In genomic region chr14:77322209-77322902, GRCh38 we compare ENCODE assay signal across 8 cellular contexts. TPM values are rescaled to one million over a fixed set of nuclear protein-coding genes. Genes with fewer than 3 reads are reported as not detected.
A peak's percentile ranks its signal among the peaks of the same experiment; 100 is the strongest.
DNase-seq lines count a peak whose midpoint lies in the region; ATAC-seq, FAIRE-seq and TF ChIP-seq lines count a peak whose summit lies in the region.

No MANE protein-coding gene starts in this region.

- DNase-seq in AG04450 (ENCODE audit: low read depth, low spot score) (no peak), HTR-8/SVneo (ENCODE audit: insufficient read length, low spot score) (no peak), body of pancreas (no peak), islet precursor cell (no peak), inferior parietal cortex (ENCODE audit: extremely low spot score) (no peak), GM19240 (ENCODE audit: insufficient read length, low spot score) (no peak)

- FAIRE-seq in HTR-8/SVneo (lab: Jason Lieb, UNC) = peak; percentile 26

- H3K4me1 ChIP-seq in body of pancreas (peaks cover 20% of the 10 kb centered on the region), mucosa of stomach (ENCODE audit: control insufficient read depth, insufficient read depth, low read length) (peaks cover 8% of the 10 kb centered on the region)

- POLR2A ChIA-PET in AG04450 (lab: Yijun Ruan, JAX) = interaction anchor here (2.1 kb wide), 1 partner anchor 55 kb away, joined by 24 read pairs; the partner anchor contains the start of genes SAMD15 and TMED8

- TF ChIP-seq POLR2A in body of pancreas (IDR thresholded peaks at IDR 0.05) = no peak

- WGBS in body of pancreas, 2 donors = 56 to 74% methylated on average over 5 of the region's 5 CpGs

- TF ChIP-seq CTCF in AG04450 (IDR thresholded peaks at IDR 0.05; ENCODE audit: low read depth, low read length) (no peak), body of pancreas (IDR thresholded peaks at IDR 0.05) (no peak)

- intact Hi-C loops in body of pancreas (cut with DNase I) = no loop called here

- H3K27ac ChIP-seq in AG04450 (ENCODE audit: low read depth, low read length) (no peak overlapping the region), body of pancreas (peak overlapping the region in 3 of 4 donors; percentile 96 to 98 (median 97))

- ATAC-seq in body of pancreas (no peak), GM18858 (IDR thresholded peaks at IDR 0.05; ENCODE audit: unreplicated experiment) (no peak)

- CTCF ChIA-PET in AG04450 (lab: Charles Lee) = interaction anchor here (1.2 kb wide), 1 partner anchor 23 kb away, joined by 3 read pairs; no protein-coding TSS in a partner anchor

- no peaks in the 10 kb centered on the region for H3K27me3 ChIP-seq in AG04450 (ENCODE audit: control insufficient read depth, insufficient read depth, low read length)
- H3K27me3 ChIP-seq in body of pancreas = no peaks in the 10 kb centered on the region
- no peaks in the 10 kb centered on the region for H3K27me3 ChIP-seq in mucosa of stomach (ENCODE audit: control insufficient read depth, insufficient read depth, low read length)

- H3K9me3 ChIP-seq in AG04450 (ENCODE audit: control insufficient read depth, insufficient read depth, low read length) (no peaks in the 10 kb centered on the region; the same call in 1 of the 2 replicates), body of pancreas (no peaks in the 10 kb centered on the region), mucosa of stomach (ENCODE audit: control insufficient read depth, low read length) (no peaks in the 10 kb centered on the region)

- H3K36me3 ChIP-seq in body of pancreas (replicated peaks in 1 of 2; ENCODE audit: insufficient read depth in 1 of 2, low read depth in 2 of 2) (no peaks in the 10 kb centered on the region), mucosa of stomach (ENCODE audit: control insufficient read depth, insufficient read depth, low read length) (no peaks in the 10 kb centered on the region)

- peak overlapping the region; percentile 85 for H3K9ac ChIP-seq in mucosa of stomach (ENCODE audit: low read length)

- H3K4me3 ChIP-seq in AG04450 (ENCODE audit: low read depth, low read length) (peak overlapping the region; percentile 91), body of pancreas (peak overlapping the region in 1 of 2 donors; percentile 84), mucosa of stomach (ENCODE audit: low read length) (peak overlapping the region; percentile 15)

RNA-seq across cellular contexts. Expression of gene GSTZ1, which starts 1.5 kb away (rescaled TPM):
- 12.4 and 16.8 TPM in 2 replicates for polyA plus RNA-seq in AG04450 (2011; rRNA removed)
- 11.0 and 15.8 TPM in 2 replicates for polyA minus RNA-seq in AG04450 (2011; rRNA and poly(A)+ RNA removed)
- total RNA-seq in body of pancreas = 10 to 100 TPM; 14.3 to 16.2 TPM

RNA-seq across cellular contexts. Expression of gene POMT2, which starts 1.7 kb away (rescaled TPM):
- polyA plus RNA-seq in AG04450 (2011; rRNA removed) = 11.0 and 17.2 TPM in 2 replicates
- polyA minus RNA-seq in AG04450 (2011; rRNA and poly(A)+ RNA removed) = 24.1 and 31.8 TPM in 2 replicates
- 10 to 100 TPM; 22.6 to 45.2 TPM for total RNA-seq in body of pancreas

RNA-seq across cellular contexts. Expression of gene NGB, which starts 51.4 kb away (rescaled TPM):
- not detected in 2 replicates for polyA plus RNA-seq in AG04450 (2011; rRNA removed)
- not detected in 2 replicates for polyA minus RNA-seq in AG04450 (2011; rRNA and poly(A)+ RNA removed)
- under 1 TPM in 1 of 2 donors, not detected in 1; 0.33 TPM for total RNA-seq in body of pancreas

RNA-seq across cellular contexts. Expression of gene TMED8, which starts 54.5 kb away (rescaled TPM):
- 4.5 and 5.7 TPM in 2 replicates for polyA plus RNA-seq in AG04450 (2011; rRNA removed)
- 5.5 and 6.0 TPM in 2 replicates for polyA minus RNA-seq in AG04450 (2011; rRNA and poly(A)+ RNA removed)
- 1 to 10 TPM; 6.9 to 7.5 TPM for total RNA-seq in body of pancreas

RNA-seq across cellular contexts. Expression of gene SAMD15, which starts 54.8 kb away (rescaled TPM):
- 0.66 and 0.72 TPM in 2 replicates for polyA plus RNA-seq in AG04450 (2011; rRNA removed)
- polyA minus RNA-seq in AG04450 (2011; rRNA and poly(A)+ RNA removed) = 0.28 and 1.00 TPM in 2 replicates
- under 1 TPM in 1 of 2 donors, not detected in 1; 0.52 TPM for total RNA-seq in body of pancreas
